Comparison of ENCODE assay signal across 8 cellular contexts in genomic region chr6:73452107-73452461, GRCh38. TPM values are rescaled to one million over a fixed set of nuclear protein-coding genes. Genes with fewer than 3 reads are reported as not detected.
DNase-seq lines count a peak whose midpoint lies in the region; ATAC-seq, FAIRE-seq and TF ChIP-seq lines count a peak whose summit lies in the region.

Gene CGAS, minus strand, starts transcription at chr6:73452297. Its CDS starts 116 bp downstream, at chr6:73452181.

- DNase-seq in GM19239 (ENCODE audit: insufficient read length, low spot score) (peak; percentile 34), T-helper 22 cell (ENCODE audit: low read depth) (peak; percentile 68), astrocyte of the spinal cord (ENCODE audit: low read depth, low spot score) (peak; percentile 49), spleen (peak; percentile 96), D341Med (ENCODE audit: low spot score) (no peak)

- H3K4me2 ChIP-seq in BLaER1 = peak within 1 kb of the TSS; percentile 86

- peaks cover 21% of the 10 kb centered on the region for H4K20me1 ChIP-seq in BLaER1

- peak within 1 kb of the TSS; percentile 84 for H3K4me3 ChIP-seq in BLaER1
- H3K4me3 ChIP-seq in astrocyte of the spinal cord (ENCODE audit: low read depth, low read length) = peak within 1 kb of the TSS; percentile 54
- peak within 1 kb of the TSS; percentile 41 for H3K4me3 ChIP-seq in iPS-11a (ENCODE audit: low read depth, low read length)
- peak within 1 kb of the TSS; percentile 67 to 96 (median 85) for H3K4me3 ChIP-seq in spleen

- intact Hi-C loops in spleen (cut with DNase I; ENCODE audit: low total_unique reads) = no loop called here

- peak; percentile 73 for ATAC-seq in HG03460 (IDR thresholded peaks at IDR 0.05; ENCODE audit: unreplicated experiment)

- H3K27ac ChIP-seq in BLaER1 = peak within 1 kb of the TSS; percentile 95
- peak within 1 kb of the TSS; percentile 89 to 96 (median 94) for H3K27ac ChIP-seq in spleen

- FAIRE-seq in GM19239 (lab: Jason Lieb, UNC) = peak; percentile 96

- WGBS in spleen, 5 donors = 0 to 3% (median 1%) methylated on average over 17 to 23 of the region's 23 CpGs

- peaks cover 49% of the 10 kb centered on the region for H3K4me1 ChIP-seq in BLaER1
- peaks cover 5 to 94% (median 37%) of the 10 kb centered on the region in 6 donors for H3K4me1 ChIP-seq in spleen

- H3K9ac ChIP-seq in BLaER1 = peak within 1 kb of the TSS; percentile 94

- H3K36me3 ChIP-seq in BLaER1 = peaks cover 29% of the 10 kb centered on the region; the same call in 1 of the 2 replicates
- peaks cover 0 to 20% (median 0%) of the 10 kb centered on the region in 6 donors for H3K36me3 ChIP-seq in spleen

- peak in 1 of 3 donors; percentile 60 for TF ChIP-seq POLR2A in spleen (IDR thresholded peaks at IDR 0.05)

- TF ChIP-seq CTCF in astrocyte of the spinal cord (IDR thresholded peaks at IDR 0.05; ENCODE audit: low read depth, low read length) (no peak), spleen (IDR thresholded peaks at IDR 0.05 in 8 of 11, conservative IDR thresholded peaks at IDR 0.05 in 3 of 11) (no peak)

- in situ Hi-C loops in astrocyte of the spinal cord (cut with HindIII; ENCODE audit: low sequenced_read_pairs) = no loop called here

- H3K27me3 ChIP-seq in BLaER1 = no peaks in the 10 kb centered on the region
- no peaks in the 10 kb centered on the region for H3K27me3 ChIP-seq in spleen (replicated peaks in 1 of 7)

- no peaks in the 10 kb centered on the region for H3K9me3 ChIP-seq in BLaER1
- H3K9me3 ChIP-seq in spleen = no peaks in the 10 kb centered on the region

RNA-seq across cellular contexts. Expression of gene CGAS, which starts in this region (rescaled TPM):
- total RNA-seq in spleen = 10 to 100 TPM; 14.4 to 24.3 (median 20.9) TPM
- polyA plus RNA-seq in spleen = 1 to 10 TPM; 3.2 to 8.8 (median 3.5) TPM
